ENCODE assay signal across 21 cellular contexts in the genomic region with DNA sequence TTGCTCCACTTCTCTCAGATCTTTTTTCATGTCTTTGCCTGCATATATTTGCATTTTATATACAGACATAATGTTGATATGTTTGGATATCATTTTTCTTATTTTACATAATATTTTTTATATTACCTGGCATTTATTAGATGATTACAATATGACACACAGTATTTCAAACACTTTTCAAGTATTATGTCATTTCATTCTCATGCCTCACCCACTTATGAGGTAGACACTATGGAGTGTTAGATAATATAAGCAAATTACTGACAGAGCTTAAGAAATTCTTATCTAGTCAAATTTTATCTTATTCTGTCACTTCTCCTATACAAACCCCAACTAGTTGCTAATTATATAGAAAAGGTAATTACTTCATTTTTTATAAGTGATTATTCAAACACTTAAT. TPM values are rescaled to one million over a fixed set of nuclear protein-coding genes. Genes with fewer than 3 reads are reported as not detected.
A peak's percentile ranks its signal among the peaks of the same experiment; 100 is the strongest.
DNase-seq lines count a peak whose midpoint lies in the region; ATAC-seq and TF ChIP-seq lines count a peak whose summit lies in the region.
"Had no signal": no experiment of that assay in that cellular context is flagged by ENCODE, and none has a peak within 500 bp of the region (broad histone marks: within the 10 kb centered on the region; RNA-seq: fewer than 3 reads in every experiment).

No MANE protein-coding gene starts in this region.

- H3K4me1 Mint-ChIP-seq in mesothelial cell of epicardium: peaks cover 33% of the 10 kb centered on the region
- no peaks in the 10 kb centered on the region for H3K4me1 Mint-ChIP-seq in stimulated activated effector memory CD8-positive, alpha-beta T cell treated with anti-CD3 and anti-CD28 coated beads, Interleukin-12 subunit alpha, Interleukin-12 subunit beta, amount 100 ng/mL, for 72 hours
- H3K4me1 Mint-ChIP-seq: CD4-positive, alpha-beta memory T cell had no signal

- peak overlapping the region; percentile 99 for H3K27ac ChIP-seq in KMS-11
- H3K27ac ChIP-seq in coronary artery: peak overlapping the region; percentile 86 to 88
- peak overlapping the region; percentile 87 for H3K27ac ChIP-seq in suprapubic skin
- H3K27ac ChIP-seq: testis had no signal

- no peak for ATAC-seq in stimulated activated effector memory CD8-positive, alpha-beta T cell treated with anti-CD3 and anti-CD28 coated beads, Interleukin-12 subunit alpha, Interleukin-12 subunit beta, amount 100 ng/mL, for 72 hours
- ATAC-seq: effector memory CD8-positive, alpha-beta T cell had no signal

- no peak overlapping the region for H3K4me3 ChIP-seq in KMS-11 (IDR thresholded peaks at IDR 0.05; ENCODE audit: insufficient read depth, low read depth, low read length)
- H3K4me3 ChIP-seq in coronary artery: no peak overlapping the region
- H3K4me3 ChIP-seq in suprapubic skin: no peak overlapping the region
- H3K4me3 ChIP-seq: heart left ventricle, lung, testis had no signal

- DNase-seq in coronary artery (ENCODE audit: low spot score) (no peak), mesothelial cell of epicardium (ENCODE audit: low spot score in 2 of 2, unreplicated experiment in 2 of 2) (no peak), suprapubic skin (ENCODE audit: low spot score in 2 of 2) (no peak), T-helper 2 cell (no peak), NCI-H1048 (lab: John Stamatoyannopoulos, UW) (no peak)
- no peak for DNase-seq in activated CD8-positive, alpha-beta memory T cell treated with anti-CD3 and anti-CD28 coated beads for 24 hours
- no peak for DNase-seq in stimulated activated effector memory CD8-positive, alpha-beta T cell treated with anti-CD3 and anti-CD28 coated beads, Interleukin-12 subunit alpha, Interleukin-12 subunit beta, amount 100 ng/mL, for 72 hours (ENCODE audit: low spot score in 2 of 2)
- DNase-seq: activated CD4-positive, alpha-beta T cell treated with anti-CD3 and anti-CD28 coated beads, Interleukin-2, amount 50 U/mL, for 4 hours; activated naive CD4-positive, alpha-beta T cell treated with Interleukin-2 at 50 U/mL for 16 hours; CD4-positive, alpha-beta memory T cell; DMS79 treated with DMSO at 0.1 percent for 48 hours; effector memory CD8-positive, alpha-beta T cell; Kasumi-1; NCI-H1105 treated with DMSO at 0.1 percent for 48 hours; NCI-H2107; stimulated activated CD4-positive, alpha-beta T cell treated with anti-CD3 and anti-CD28 coated beads, Interleukin-4, amount 100 ng/mL, for 4 hours; T-helper 1 cell; testis had no signal

- peak overlapping the region; percentile 86 for H3K4me2 ChIP-seq in KMS-11

- no peak overlapping the region for H3K4me3 Mint-ChIP-seq in mesothelial cell of epicardium
- no peak overlapping the region for H3K4me3 Mint-ChIP-seq in stimulated activated effector memory CD8-positive, alpha-beta T cell treated with anti-CD3 and anti-CD28 coated beads, Interleukin-12 subunit alpha, Interleukin-12 subunit beta, amount 100 ng/mL, for 72 hours
- H3K4me3 Mint-ChIP-seq: CD4-positive, alpha-beta memory T cell; effector memory CD8-positive, alpha-beta T cell had no signal

- H3K9ac ChIP-seq in KMS-11: peak overlapping the region; percentile 91; the same call in 1 of the 2 replicates

- H3K36me3 Mint-ChIP-seq in mesothelial cell of epicardium: peaks cover 38% of the 10 kb centered on the region
- H3K36me3 Mint-ChIP-seq in stimulated activated effector memory CD8-positive, alpha-beta T cell treated with anti-CD3 and anti-CD28 coated beads, Interleukin-12 subunit alpha, Interleukin-12 subunit beta, amount 100 ng/mL, for 72 hours: no peaks in the 10 kb centered on the region

- H4K20me1 ChIP-seq in KMS-11 (ENCODE audit: insufficient read depth): no peaks in the 10 kb centered on the region

- H3K27me3 ChIP-seq in KMS-11 (ENCODE audit: insufficient read depth, low read depth) (no peaks in the 10 kb centered on the region), suprapubic skin (no peaks in the 10 kb centered on the region)
- H3K27me3 ChIP-seq: heart left ventricle, testis had no signal

- TF ChIP-seq POLR2A in suprapubic skin (IDR thresholded peaks at IDR 0.05): no peak

- H3K27me3 Mint-ChIP-seq in mesothelial cell of epicardium (ENCODE audit: low read depth): no peaks in the 10 kb centered on the region
- H3K27me3 Mint-ChIP-seq: CD4-positive, alpha-beta memory T cell; effector memory CD8-positive, alpha-beta T cell had no signal

- H3K79me2 ChIP-seq in KMS-11 (ENCODE audit: insufficient read depth, low read depth): peaks cover 20% of the 10 kb centered on the region

- peaks cover 30% of the 10 kb centered on the region for H3K9me3 Mint-ChIP-seq in mesothelial cell of epicardium
- H3K9me3 Mint-ChIP-seq in stimulated activated effector memory CD8-positive, alpha-beta T cell treated with anti-CD3 and anti-CD28 coated beads, Interleukin-12 subunit alpha, Interleukin-12 subunit beta, amount 100 ng/mL, for 72 hours: peaks cover 24% of the 10 kb centered on the region

- H3K36me3 ChIP-seq in KMS-11 (ENCODE audit: insufficient read depth) (no peaks in the 10 kb centered on the region), suprapubic skin (no peaks in the 10 kb centered on the region)
- H3K36me3 ChIP-seq: heart left ventricle had no signal

- H3K27ac Mint-ChIP-seq in mesothelial cell of epicardium: peak overlapping the region; percentile 95
- H3K27ac Mint-ChIP-seq in stimulated activated effector memory CD8-positive, alpha-beta T cell treated with anti-CD3 and anti-CD28 coated beads, Interleukin-12 subunit alpha, Interleukin-12 subunit beta, amount 100 ng/mL, for 72 hours: no peak overlapping the region
- H3K27ac Mint-ChIP-seq: CD4-positive, alpha-beta memory T cell; effector memory CD8-positive, alpha-beta T cell had no signal

- peaks cover 48% of the 10 kb centered on the region for H3K4me1 ChIP-seq in KMS-11 (ENCODE audit: low read depth, poor library complexity, severe bottlenecking)
- H3K4me1 ChIP-seq in suprapubic skin: peaks cover 30% of the 10 kb centered on the region
- H3K4me1 ChIP-seq: testis had no signal

- no peaks in the 10 kb centered on the region for H3K9me3 ChIP-seq in suprapubic skin
- H3K9me3 ChIP-seq: testis had no signal

- H2AFZ ChIP-seq in KMS-11 (ENCODE audit: low read depth): no peak overlapping the region

- TF ChIP-seq EP300 in suprapubic skin (IDR thresholded peaks at IDR 0.05): no peak

- TF ChIP-seq CTCF in KMS-11 (conservative IDR thresholded peaks at IDR 0.05; ENCODE audit: low read depth, low read length) (no peak), coronary artery (IDR thresholded peaks at IDR 0.05) (no peak), mesothelial cell of epicardium (IDR thresholded peaks at IDR 0.05; ENCODE audit: unreplicated experiment) (no peak), suprapubic skin (IDR thresholded peaks at IDR 0.05) (no peak)

RNA-seq across cellular contexts. Expression of a gene that starts 11.1 kb away (rescaled TPM):
- total RNA-seq in mesothelial cell of epicardium (31.2 to 33.9 TPM (median 32.7 TPM) in 3 replicates), suprapubic skin (10 to 100 TPM in 3 of 4 donors, 1 to 10 TPM in 1; 9.6 to 26.0 (median 12.6) TPM)
- total RNA-seq: CD4-positive, alpha-beta memory T cell had no signal
